Comparison of ENCODE assay signal across 1 cellular context in genomic region chr22:42692239-42693054, GRCh38.
TF ChIP-seq lines count a peak whose summit lies in the region.

No MANE protein-coding gene starts in this region.

TF ChIP-seq in GM12878, 131 proteins besides CTCF, POLR2A, EP300 and RAD21 (continued from another document):
- TF ChIP-seq ATF2 (IDR thresholded peaks at IDR 0.05; ENCODE audit: low read length): no peak
- TF ChIP-seq SKIL (IDR thresholded peaks at IDR 0.05; ENCODE audit: low read depth, poor library complexity, severe bottlenecking): peak; percentile 16
- no peak; the same call in none of the 2 replicates for TF ChIP-seq NBN (IDR thresholded peaks at IDR 0.05)
- TF ChIP-seq MEF2B (IDR thresholded peaks at IDR 0.05; ENCODE audit: partially characterized antibody, poor library complexity, severe bottlenecking): peak; percentile 61
- TF ChIP-seq STAT1 (conservative IDR thresholded peaks at IDR 0.05): no peak
- peak; percentile 64 for TF ChIP-seq EED (IDR thresholded peaks at IDR 0.05; ENCODE audit: low read depth)
- TF ChIP-seq TCF7 (IDR thresholded peaks at IDR 0.05; ENCODE audit: borderline replicate concordance): no peak
- peak; percentile 64 to 70; a peak in 3 of 4 replicates for TF ChIP-seq IKZF2 (IDR thresholded peaks at IDR 0.05)
- peak; percentile 29; the same call in 1 of the 2 replicates for TF ChIP-seq RUNX3 (IDR thresholded peaks at IDR 0.05; ENCODE audit: low read length)
- no peak for TF ChIP-seq TARDBP (IDR thresholded peaks at IDR 0.05; ENCODE audit: borderline replicate concordance)
- no peak for TF ChIP-seq TBL1XR1 (IDR thresholded peaks at IDR 0.05; ENCODE audit: low read depth, low read length)
- no peak for TF ChIP-seq ZNF217 (IDR thresholded peaks at IDR 0.05)
- no peak; the same call in 1 of the 2 replicates for TF ChIP-seq SMC3 (IDR thresholded peaks at IDR 0.05; ENCODE audit: borderline replicate concordance, low read length)
- TF ChIP-seq NR2F1 (conservative IDR thresholded peaks at IDR 0.05): peak; percentile 52
- no peak for TF ChIP-seq EZH2 (IDR thresholded peaks at IDR 0.05; ENCODE audit: borderline replicate concordance, control insufficient read depth, low read depth, low read length)
- no peak for TF ChIP-seq PKNOX1 (IDR thresholded peaks at IDR 0.05)
- no peak for TF ChIP-seq HSF1 (IDR thresholded peaks at IDR 0.05; ENCODE audit: low read depth, low read length)
- TF ChIP-seq TCF3 (IDR thresholded peaks at IDR 0.05; ENCODE audit: borderline replicate concordance, insufficient read depth, low read depth, low read length): no peak
- no peak for TF ChIP-seq RB1 (IDR thresholded peaks at IDR 0.05; ENCODE audit: borderline replicate concordance)
- TF ChIP-seq E2F4 (IDR thresholded peaks at IDR 0.05; ENCODE audit: low read depth, low read length): no peak
- TF ChIP-seq YY1 (IDR thresholded peaks at IDR 0.05; ENCODE audit: low read depth, low read length): 0 out of 2 replicates have a peak, but pooled peaks have one; percentile 29
- no peak for TF ChIP-seq ZNF622 (IDR thresholded peaks at IDR 0.05)
- no peak for TF ChIP-seq SIN3A (IDR thresholded peaks at IDR 0.05; ENCODE audit: low read depth, low read length)
- no peak for TF ChIP-seq ATF7 (IDR thresholded peaks at IDR 0.05; ENCODE audit: low read depth)
- no peak for TF ChIP-seq BCL3 (IDR thresholded peaks at IDR 0.05; ENCODE audit: borderline replicate concordance, insufficient read depth, low read depth, low read length, poor library complexity, severe bottlenecking)
- TF ChIP-seq IRF4 (IDR thresholded peaks at IDR 0.05; ENCODE audit: low read depth, low read length): 0 out of 2 replicates have a peak, but pooled peaks have one; percentile 53
- TF ChIP-seq MTA2 (IDR thresholded peaks at IDR 0.05; ENCODE audit: low read depth): peak; percentile 65; the same call in 1 of the 2 replicates
- TF ChIP-seq ASH2L (IDR thresholded peaks at IDR 0.05; ENCODE audit: borderline replicate concordance, low read depth): no peak
- no peak for TF ChIP-seq HCFC1 (IDR thresholded peaks at IDR 0.05; ENCODE audit: low read length)
- no peak for TF ChIP-seq ZNF384 (IDR thresholded peaks at IDR 0.05; ENCODE audit: borderline replicate concordance, low read depth, low read length)
- TF ChIP-seq CHD4 (IDR thresholded peaks at IDR 0.05): no peak
- TF ChIP-seq PBX3 (IDR thresholded peaks at IDR 0.05; ENCODE audit: insufficient replicate concordance, low read depth, low read length): no peak
- TF ChIP-seq ZZZ3 (IDR thresholded peaks at IDR 0.05; ENCODE audit: control insufficient read depth, insufficient read length, low read depth): no peak
- no peak for TF ChIP-seq NFXL1 (IDR thresholded peaks at IDR 0.05; ENCODE audit: borderline replicate concordance)
- TF ChIP-seq MLLT1 (IDR thresholded peaks at IDR 0.05): no peak
- TF ChIP-seq REST (IDR thresholded peaks at IDR 0.05; ENCODE audit: low read depth, low read length): no peak
- no peak for TF ChIP-seq POLR2AphosphoS2 (IDR thresholded peaks at IDR 0.05; ENCODE audit: low read depth, low read length)
- no peak for TF ChIP-seq NR2C1 (IDR thresholded peaks at IDR 0.05)
- TF ChIP-seq ETV6 (conservative IDR thresholded peaks at IDR 0.05 in 1 of 2, IDR thresholded peaks at IDR 0.05 in 1 of 2; ENCODE audit: borderline replicate concordance in 1 of 2, low read depth in 1 of 2): no peak
TF ChIP-seq in GM12878: peak in this region for 16.
